ENCODE assay signal across 2 cellular contexts in genomic region chr10:100687143-100687953, GRCh38.
TF ChIP-seq lines count a peak whose summit lies in the region.

No MANE protein-coding gene starts in this region.

TF ChIP-seq in SK-N-SH, 30 proteins besides CTCF, POLR2A, EP300 and RAD21 (continued from another document):
- no peak for TF ChIP-seq REST (IDR thresholded peaks at IDR 0.05; ENCODE audit: low read depth, low read length)
- no peak for TF ChIP-seq MEF2A (IDR thresholded peaks at IDR 0.05; ENCODE audit: borderline replicate concordance, low read depth)
- TF ChIP-seq GABPA (IDR thresholded peaks at IDR 0.05; ENCODE audit: low read depth) = no peak
- no peak for TF ChIP-seq TEAD4 (IDR thresholded peaks at IDR 0.05; ENCODE audit: borderline replicate concordance, insufficient read depth)
- TF ChIP-seq SMC3 (IDR thresholded peaks at IDR 0.05; ENCODE audit: low read depth, low read length) = no peak
- 0 out of 2 replicates have a peak, but pooled peaks have one; percentile 8 for TF ChIP-seq RCOR1 (IDR thresholded peaks at IDR 0.05; ENCODE audit: low read length)
- no peak for TF ChIP-seq SIN3A (IDR thresholded peaks at IDR 0.05; ENCODE audit: borderline replicate concordance, low read depth, low read length)
- no peak for TF ChIP-seq YY1 (IDR thresholded peaks at IDR 0.05; ENCODE audit: low read depth)
- no peak for TF ChIP-seq EZH2phosphoT487 (IDR thresholded peaks at IDR 0.05; ENCODE audit: borderline replicate concordance, low read depth)
- no peak for TF ChIP-seq RFX5 (IDR thresholded peaks at IDR 0.05; ENCODE audit: low read length)
- no peak for TF ChIP-seq IRF3 (IDR thresholded peaks at IDR 0.05; ENCODE audit: low read depth, low read length)
- TF ChIP-seq GATA2 (CRISPR knock-in tag; IDR thresholded peaks at IDR 0.05) = no peak
TF ChIP-seq in SK-N-SH: peak in this region for 3.

TF ChIP-seq in HEK293, 187 proteins besides CTCF, POLR2A, EP300 and RAD21 (continued from another document):
- 0 out of 2 replicates have a peak, but pooled peaks have one; percentile 21 for TF ChIP-seq ZBTB11 (tag by site-specific recombination; conservative IDR thresholded peaks at IDR 0.05; ENCODE audit: low read depth)
- peak; percentile 21 for TF ChIP-seq ZNF335 (tag by site-specific recombination; conservative IDR thresholded peaks at IDR 0.05)
TF ChIP-seq in HEK293: peak in this region for 9.
